ENCODE assay signal across 19 cellular contexts in the genomic region with DNA sequence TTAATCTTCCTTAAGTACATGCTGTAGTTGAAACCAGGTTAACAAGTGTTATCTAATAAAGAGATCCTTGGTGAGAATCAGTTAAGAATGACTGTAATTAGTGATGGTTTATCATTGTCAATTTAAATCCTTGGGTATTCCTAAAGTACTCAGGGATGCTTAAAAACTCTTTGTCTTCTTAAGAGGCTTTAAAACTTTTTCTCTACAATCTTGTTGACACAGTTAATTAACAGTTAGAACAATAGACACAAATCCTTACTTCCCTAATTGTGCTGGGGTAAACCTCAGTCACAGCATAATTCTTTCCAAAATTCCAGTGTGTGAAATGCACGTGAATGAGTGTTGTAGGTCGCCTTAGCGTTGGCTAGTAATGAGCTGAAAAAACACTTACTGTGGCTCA.
A peak's percentile ranks its signal among the peaks of the same experiment; 100 is the strongest.
DNase-seq lines count a peak whose midpoint lies in the region; ATAC-seq and TF ChIP-seq lines count a peak whose summit lies in the region.
"Had no signal": no experiment of that assay in that cellular context is flagged by ENCODE, and none has a peak within 500 bp of the region (broad histone marks: within the 10 kb centered on the region; RNA-seq: fewer than 3 reads in every experiment).

No MANE protein-coding gene starts in this region.

- H3K27ac Mint-ChIP-seq in GM23338 = no peak overlapping the region
- peak overlapping the region; percentile 89 for H3K27ac Mint-ChIP-seq in endodermal cell
- H3K27ac Mint-ChIP-seq: CD4-positive, alpha-beta T cell; HFFc6; IgD-negative memory B cell had no signal

- peaks cover 23% of the 10 kb centered on the region for H3K27me3 ChIP-seq in GM23338 (ENCODE audit: insufficient read depth)
- H3K27me3 ChIP-seq in endodermal cell (ENCODE audit: control insufficient read depth, insufficient read depth, low read length, poor library complexity, severe bottlenecking) = no peaks in the 10 kb centered on the region
- no peaks in the 10 kb centered on the region for H3K27me3 ChIP-seq in neutrophil
- H3K27me3 ChIP-seq: BE2C had no signal

- peaks cover 9% of the 10 kb centered on the region for H3K9me3 ChIP-seq in endodermal cell (ENCODE audit: control insufficient read depth, low read length)
- H3K9me3 ChIP-seq in neutrophil = no peaks in the 10 kb centered on the region
- H3K9me3 ChIP-seq: BE2C had no signal

- H3K36me3 ChIP-seq in GM23338 (ENCODE audit: insufficient read depth) (no peaks in the 10 kb centered on the region), endodermal cell (ENCODE audit: control insufficient read depth, insufficient read depth, low read length) (peaks cover 14% of the 10 kb centered on the region), neutrophil (no peaks in the 10 kb centered on the region)
- H3K36me3 ChIP-seq: BE2C had no signal

- H3K27me3 Mint-ChIP-seq in GM23338 (ENCODE audit: insufficient read depth, low read depth, poor library complexity) (peaks cover 14% of the 10 kb centered on the region), endodermal cell (ENCODE audit: insufficient read depth) (peaks cover 16% of the 10 kb centered on the region)

- 0 out of 2 replicates have a peak, but pooled peaks cover 6% of the 10 kb centered on the region for H3F3A ChIP-seq in GM23338 (replicated peaks; ENCODE audit: low read depth)

- H3K4me1 Mint-ChIP-seq in GM23338 (peaks cover 12% of the 10 kb centered on the region), endodermal cell (peaks cover 48% of the 10 kb centered on the region)
- H3K4me1 Mint-ChIP-seq: IgD-negative memory B cell had no signal

- H3K9me3 Mint-ChIP-seq in GM23338 (no peaks in the 10 kb centered on the region; the same call in 2 of the 3 replicates), endodermal cell (peaks cover 22% of the 10 kb centered on the region)
- H3K9me3 Mint-ChIP-seq: CD4-positive, alpha-beta T cell had no signal

- H3K9ac ChIP-seq in endodermal cell (ENCODE audit: extremely low read depth, low read length, poor library complexity, severe bottlenecking) = no peak overlapping the region

- no peaks in the 10 kb centered on the region for H3K79me2 ChIP-seq in GM23338 (replicated peaks; ENCODE audit: insufficient read depth)

- H3K27ac ChIP-seq in GM23338 (ENCODE audit: low read depth) = no peak overlapping the region
- no peak overlapping the region for H3K27ac ChIP-seq in endodermal cell (ENCODE audit: low read depth, low read length)
- H3K27ac ChIP-seq in neutrophil = peak overlapping the region; percentile 88

- no peaks in the 10 kb centered on the region; the same call in 2 of the 3 replicates for H3K36me3 Mint-ChIP-seq in GM23338 (ENCODE audit: low read depth)
- peaks cover 4% of the 10 kb centered on the region for H3K36me3 Mint-ChIP-seq in endodermal cell (ENCODE audit: low read depth)
- H3K36me3 Mint-ChIP-seq: IgD-negative memory B cell had no signal

- ATAC-seq in GM23338 (no peak), GM18867 (IDR thresholded peaks at IDR 0.05; ENCODE audit: unreplicated experiment) (no peak), HG03280 (IDR thresholded peaks at IDR 0.05; ENCODE audit: unreplicated experiment) (no peak)
- ATAC-seq: HCT116, HepG2 had no signal

- H3K4me2 ChIP-seq in GM23338 = 0 out of 2 replicates have a peak overlapping the region, but pooled peaks have one; percentile 15

- no peak overlapping the region for H3K4me3 ChIP-seq in GM23338
- H3K4me3 ChIP-seq in endodermal cell (ENCODE audit: low read length) = no peak overlapping the region
- no peak overlapping the region for H3K4me3 ChIP-seq in neutrophil (ENCODE audit: low read depth in 1 of 2, low read length in 1 of 2)
- H3K4me3 ChIP-seq in foreskin fibroblast (ENCODE audit: low read depth in 1 of 2, low read length in 2 of 2) = no peak overlapping the region

- H3K4me3 Mint-ChIP-seq in GM23338 (no peak overlapping the region), endodermal cell (no peak overlapping the region)
- H3K4me3 Mint-ChIP-seq: HFFc6, IgD-negative memory B cell had no signal

- TF ChIP-seq CTCF in GM23338 (conservative IDR thresholded peaks at IDR 0.05; ENCODE audit: low read depth in 2 of 2) = no peak
- no peak for TF ChIP-seq CTCF in endodermal cell (conservative IDR thresholded peaks at IDR 0.05)
- no peak for TF ChIP-seq CTCF in neutrophil (IDR thresholded peaks at IDR 0.05)
- TF ChIP-seq CTCF in foreskin fibroblast (IDR thresholded peaks at IDR 0.05; ENCODE audit: low read depth, low read length) = no peak

- no peaks in the 10 kb centered on the region for H3K9me2 ChIP-seq in GM23338 (ENCODE audit: insufficient read depth)

- DNase-seq in GM23338 (ENCODE audit: low spot score) (no peak), NCI-H82 (lab: John Stamatoyannopoulos, UW) (peak; percentile 75), endodermal cell (no peak), SKM-1 treated with dmso at 0.1 percent for 144 hours (lab: John Stamatoyannopoulos, UW; ENCODE audit: unreplicated experiment) (no peak), foreskin fibroblast (no peak)
- DNase-seq: ACHN; BE2C; CD4-positive, alpha-beta T cell; DMS153; DMS79; GDM1; GOT3; HFFc6 had no signal

- H4K20me1 ChIP-seq in GM23338 (replicated peaks; ENCODE audit: insufficient read depth) = no peaks in the 10 kb centered on the region

- 49 to 83% methylated on average over 1 to 3 of the region's 3 CpGs for WGBS in endodermal cell (ENCODE audit: insufficient coverage in 1 of 2, insufficient read length in 1 of 2), 2 experiments

- H2AFZ ChIP-seq in GM23338 = no peak overlapping the region

- H3K4me1 ChIP-seq in GM23338 (ENCODE audit: insufficient read depth) (peaks cover 33% of the 10 kb centered on the region), endodermal cell (ENCODE audit: control insufficient read depth, insufficient read depth, low read length) (peaks cover 5% of the 10 kb centered on the region), neutrophil (ENCODE audit: control insufficient read depth in 1 of 2, insufficient read depth in 1 of 2, low read depth in 1 of 2, low read length in 1 of 2) (peaks cover 14 to 17% of the 10 kb centered on the region in 2 experiments)
- H3K4me1 ChIP-seq: BE2C had no signal

TF ChIP-seq in GM23338, 12 proteins besides CTCF, POLR2A, EP300 and RAD21 (continues in another document):
- TF ChIP-seq ETS1 (IDR thresholded peaks at IDR 0.05) (no peak), POLR2AphosphoS5 (IDR thresholded peaks at IDR 0.05; ENCODE audit: low read depth) (no peak), ZNF114 (CRISPR knock-in tag; IDR thresholded peaks at IDR 0.05) (no peak), STAT1 (IDR thresholded peaks at IDR 0.05; ENCODE audit: unreplicated experiment) (no peak), EZH2 (IDR thresholded peaks at IDR 0.05; ENCODE audit: low read depth, unreplicated experiment) (no peak)
